Comparison of ENCODE assay signal across 3 cellular contexts in genomic region chr17:21404106-21404505, GRCh38. TPM values are rescaled to one million over a fixed set of nuclear protein-coding genes. Genes with fewer than 3 reads are reported as not detected.
"Had no signal": no experiment of that assay in that cellular context is flagged by ENCODE, and none has a peak within 500 bp of the region (broad histone marks: within the 10 kb centered on the region; RNA-seq: fewer than 3 reads in every experiment).

No MANE protein-coding gene starts in this region.

RNA-seq across cellular contexts. Expression of gene KCNJ12, which starts 27.9 kb away (rescaled TPM):
- total RNA-seq: HepG2, RPMI7951, SJSA1 had no signal
- polyA plus RNA-seq: HepG2 had no signal
